8 cellular contexts compared by ENCODE assay signal in the genomic region with DNA sequence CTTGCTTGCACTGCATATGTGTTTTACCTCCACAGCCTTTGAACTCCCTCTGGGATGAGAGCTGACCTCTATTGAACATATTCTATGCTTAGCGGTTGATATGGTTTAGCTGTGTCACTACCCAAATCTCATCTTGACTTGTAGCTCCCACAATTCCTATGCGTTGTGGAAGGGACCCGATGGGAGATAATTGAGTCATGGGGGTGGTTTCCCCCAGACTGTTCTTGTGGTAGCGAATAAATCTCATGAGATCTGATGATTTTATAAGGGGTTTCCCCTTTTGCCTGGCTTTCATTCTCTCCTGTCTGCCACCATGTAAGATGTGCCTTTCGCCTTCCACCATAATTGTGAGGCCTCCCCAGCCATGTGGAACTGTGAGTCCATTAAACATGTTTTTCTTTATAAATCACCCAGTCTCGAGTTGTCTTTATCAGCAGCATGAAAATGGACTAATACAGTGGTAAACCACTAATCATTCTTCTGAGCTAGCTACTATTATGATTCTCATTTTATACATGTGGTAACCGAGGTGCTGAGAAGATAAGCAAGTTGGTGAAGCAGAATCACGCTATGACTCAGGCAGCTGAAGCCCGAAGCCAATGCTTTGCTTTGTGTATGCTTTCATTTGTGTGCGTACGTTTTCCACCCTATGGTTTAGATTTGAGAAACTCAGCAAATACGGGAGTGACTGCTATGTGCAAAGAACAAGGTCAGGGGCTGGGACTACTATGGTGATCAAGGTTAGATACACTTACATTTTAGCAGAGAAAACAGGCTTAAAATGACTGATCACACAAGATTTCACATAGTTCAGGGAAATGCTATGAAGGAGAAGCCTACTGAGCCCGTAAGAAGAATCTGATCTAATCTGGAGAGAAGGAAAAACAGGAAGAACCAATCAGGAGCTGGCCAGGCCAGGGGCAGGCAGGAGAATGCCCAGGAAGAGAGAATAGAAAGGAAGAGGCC.
A peak's percentile ranks its signal among the peaks of the same experiment; 100 is the strongest.
DNase-seq lines count a peak whose midpoint lies in the region; ATAC-seq and TF ChIP-seq lines count a peak whose summit lies in the region.

No MANE protein-coding gene starts in this region.

- no peak for TF ChIP-seq CTCF in astrocyte of the spinal cord (IDR thresholded peaks at IDR 0.05; ENCODE audit: low read depth, low read length)

- H3K4me3 ChIP-seq in GM08714 (ENCODE audit: low read length) (peak overlapping the region; percentile 31; the same call in 1 of the 2 replicates), astrocyte of the spinal cord (ENCODE audit: low read depth, low read length) (no peak overlapping the region)

- ATAC-seq in GM21619 (IDR thresholded peaks at IDR 0.05; ENCODE audit: unreplicated experiment): peak; percentile 97

- in situ Hi-C loops in astrocyte of the spinal cord (cut with HindIII; ENCODE audit: low sequenced_read_pairs): no loop called here

- DNase-seq in OCI-M1 (lab: John Stamatoyannopoulos, UW): peak; percentile 64
- peak; percentile 82 for DNase-seq in astrocyte of the spinal cord (ENCODE audit: low read depth, low spot score)
- peak; percentile 49 to 64 for DNase-seq in stimulated activated CD4-positive, alpha-beta T cell treated with anti-CD3 and anti-CD28 coated beads, Interleukin-15, amount 100 ng/mL, for 48 hours (ENCODE audit: low read depth in 2 of 2)
- DNase-seq in NOMO-1 treated with DMSO at 0.1 percent for 48 hours (lab: John Stamatoyannopoulos, UW; ENCODE audit: unreplicated experiment): no peak
- DNase-seq in GF-D8 (lab: John Stamatoyannopoulos, UW): no peak
- no peak for DNase-seq in retina

Comparison
In these comparisons a context has a peak if more than half of its experiments do, and no peak if none do; other contexts are left out.
1. DNase-seq: peak in OCI-M1 (single experiment), astrocyte of the spinal cord (single experiment) and stimulated activated CD4-positive, alpha-beta T cell treated with anti-CD3 and anti-CD28 coated beads, Interleukin-15, amount 100 ng/mL, for 48 hours (2 of 2); none in NOMO-1 treated with DMSO at 0.1 percent for 48 hours (single experiment), GF-D8 (single experiment) and retina (single experiment).